17 cellular contexts compared by ENCODE assay signal in the genomic region with DNA sequence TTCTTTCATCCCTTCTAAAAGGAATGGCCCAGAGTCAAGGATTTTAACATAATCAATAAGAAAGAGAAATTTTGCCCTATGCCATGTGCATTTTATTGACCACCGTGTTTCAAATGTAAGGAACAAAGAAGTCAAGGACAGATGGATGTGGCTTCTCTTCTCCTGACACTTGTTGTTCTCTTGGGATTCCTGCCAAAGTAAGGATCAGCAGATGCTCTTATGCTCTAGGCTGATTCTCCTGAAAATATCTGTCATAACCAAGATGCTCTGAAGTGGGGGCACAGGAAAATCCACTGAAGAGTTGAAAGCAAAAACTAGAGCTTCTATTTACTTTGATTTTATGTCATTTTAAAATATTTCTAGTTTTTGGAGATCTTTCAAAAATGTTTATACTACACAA.
DNase-seq lines count a peak whose midpoint lies in the region; ATAC-seq lines count a peak whose summit lies in the region.
"Had no signal": no experiment of that assay in that cellular context is flagged by ENCODE, and none has a peak within 500 bp of the region (broad histone marks: within the 10 kb centered on the region; RNA-seq: fewer than 3 reads in every experiment).

No MANE protein-coding gene starts in this region.

- H3K36me3 Mint-ChIP-seq in activated T-helper 17 cell treated with anti-CD3 and anti-CD28 coated beads, Interleukin-2, amount 50 U/mL, for 72 hours (ENCODE audit: low read depth) = no peaks in the 10 kb centered on the region

- H3K4me3 Mint-ChIP-seq in activated T-helper 17 cell treated with anti-CD3 and anti-CD28 coated beads, Interleukin-2, amount 50 U/mL, for 72 hours = no peak overlapping the region
- H3K4me3 Mint-ChIP-seq: CD4-positive, alpha-beta T cell had no signal

- peaks cover 11% of the 10 kb centered on the region for H3K9me3 Mint-ChIP-seq in activated T-helper 17 cell treated with anti-CD3 and anti-CD28 coated beads, Interleukin-2, amount 50 U/mL, for 72 hours

- H3K4me1 Mint-ChIP-seq in activated T-helper 17 cell treated with anti-CD3 and anti-CD28 coated beads, Interleukin-2, amount 50 U/mL, for 72 hours = no peaks in the 10 kb centered on the region

- no peaks in the 10 kb centered on the region for H3K27me3 Mint-ChIP-seq in activated T-helper 17 cell treated with anti-CD3 and anti-CD28 coated beads, Interleukin-2, amount 50 U/mL, for 72 hours
- H3K27me3 Mint-ChIP-seq: CD4-positive, alpha-beta T cell had no signal

- ATAC-seq in activated T-helper 17 cell treated with anti-CD3 and anti-CD28 coated beads, Interleukin-2, amount 50 U/mL, for 72 hours (replicated peaks) = no peak
- ATAC-seq: A549, HCT116 had no signal

- H3K27ac Mint-ChIP-seq in activated T-helper 17 cell treated with anti-CD3 and anti-CD28 coated beads, Interleukin-2, amount 50 U/mL, for 72 hours = no peak overlapping the region
- H3K27ac Mint-ChIP-seq: CD4-positive, alpha-beta T cell had no signal

- DNase-seq in NCI-H1694 treated with DMSO at 0.1 percent for 48 hours (lab: John Stamatoyannopoulos, UW) (peak; percentile 12), NCI-H1694 (lab: John Stamatoyannopoulos, UW) (no peak), NCI-H446 treated with DMSO at 0.1 percent for 48 hours (lab: John Stamatoyannopoulos, UW) (peak; percentile 25), cerebellar cortex (ENCODE audit: low spot score) (peak; percentile 80), T-helper 1 cell (no peak)
- DNase-seq in activated CD4-positive, alpha-beta T cell treated with anti-CD3 and anti-CD28 coated beads for 1 hour = no peak
- DNase-seq: AML-193; Caco-2; CD4-positive, alpha-beta T cell; DMS153; DMS79; GF-D8; GOT3; H7 had no signal

Comparison
In these comparisons a context has a peak if more than half of its experiments do, and no peak if none do; other contexts are left out.
1. DNase-seq: peak in NCI-H1694 treated with DMSO at 0.1 percent for 48 hours (single experiment), NCI-H446 treated with DMSO at 0.1 percent for 48 hours (single experiment) and cerebellar cortex (single experiment); none in NCI-H1694 (single experiment), T-helper 1 cell (0 of 5) and activated CD4-positive, alpha-beta T cell treated with anti-CD3 and anti-CD28 coated beads for 1 hour (single experiment).